In the genomic region with DNA sequence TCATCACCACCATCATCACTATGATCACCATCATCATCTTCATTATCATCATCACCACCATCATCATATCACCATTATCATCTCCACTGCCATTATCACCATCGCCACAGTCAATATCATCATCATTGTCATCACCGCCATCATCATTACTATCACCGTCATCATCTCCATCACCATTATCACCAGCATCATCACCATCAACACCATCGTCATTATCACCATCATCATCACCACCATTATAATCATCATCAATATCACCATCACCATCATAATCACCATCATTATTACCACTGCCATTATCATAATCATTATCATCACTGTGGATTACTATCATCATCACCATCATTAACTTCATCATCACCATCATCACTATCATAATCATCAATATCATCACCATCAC, we compare ENCODE assay signal across 25 cellular contexts. TPM values are rescaled to one million over a fixed set of nuclear protein-coding genes. Genes with fewer than 3 reads are reported as not detected.
DNase-seq lines count a peak whose midpoint lies in the region; ATAC-seq, FAIRE-seq and TF ChIP-seq lines count a peak whose summit lies in the region.
"Had no signal": no experiment of that assay in that cellular context is flagged by ENCODE, and none has a peak within 500 bp of the region (broad histone marks: within the 10 kb centered on the region; RNA-seq: fewer than 3 reads in every experiment).

No MANE protein-coding gene starts in this region.

- H2BK15ac ChIP-seq in H1 (ENCODE audit: low read length) = no peak overlapping the region

- H3K79me2 ChIP-seq in GM12878 (ENCODE audit: control insufficient read depth, insufficient read depth, low read length) (no peaks in the 10 kb centered on the region), H1 (ENCODE audit: control insufficient read depth in 1 of 2, insufficient read depth in 2 of 2, low read length in 2 of 2) (no peaks in the 10 kb centered on the region)

- DNase-seq in HEK293T (ENCODE audit: extremely low spot score) (no peak), GM12878 (ENCODE audit: low read depth, low spot score) (no peak), H1 (ENCODE audit: low read depth in 1 of 2, low spot score in 2 of 2) (no peak), NCI-H2227 treated with DMSO at 0.1 percent for 48 hours (lab: John Stamatoyannopoulos, UW) (no peak), T-helper 9 cell (no peak), NCI-H1092 treated with DMSO at 0.1 percent for 48 hours (lab: John Stamatoyannopoulos, UW) (no peak), spleen (no peak)
- DNase-seq: 8988T; ACHN; BE2C; C1 segment of cervical spinal cord; CD4-positive, alpha-beta memory T cell; CD4-positive, CD25-positive, alpha-beta regulatory T cell; CD8-positive, alpha-beta memory T cell; COR-L47; DMS 273 treated with DMSO at 0.1 percent for 48 hours; DMS153; DMS53; DMS79; DND-41; EL; GDM1 had no signal

- no peak for FAIRE-seq in GM12878 (lab: Jason Lieb, UNC)
- no peak for FAIRE-seq in H1 (lab: Jason Lieb, UNC)
- FAIRE-seq: A204.1 had no signal

- no peak overlapping the region for H2BK20ac ChIP-seq in H1 (ENCODE audit: low read length)

- POLR2A ChIA-PET in HEK293 (lab: Yijun Ruan, JAX) = no interaction called here
- POLR2A ChIA-PET in HEK293T (lab: Yijun Ruan, JAX) = no interaction called here
- POLR2A ChIA-PET in GM12878 (lab: Charles Lee) = no interaction called here
- POLR2A ChIA-PET in H1 (lab: Charles Lee; ENCODE audit: partially characterized antibody) = no interaction called here

- H3K4me3 ChIP-seq in HEK293 (ENCODE audit: low read depth, low read length) = no peak overlapping the region
- no peak overlapping the region for H3K4me3 ChIP-seq in GM12878
- no peak overlapping the region for H3K4me3 ChIP-seq in H1 (ENCODE audit: extremely low read depth in 1 of 4, insufficient read depth in 2 of 4, low read depth in 3 of 4, low read length in 4 of 4)
- no peak overlapping the region for H3K4me3 ChIP-seq in spleen
- H3K4me3 ChIP-seq: BLaER1 had no signal

- RAD21 ChIA-PET in GM12878 (lab: Charles Lee; ENCODE audit: unreplicated experiment) = interaction anchor here (6.7 kb wide), 1 partner anchor 8 kb away, joined by 104 read pairs; no protein-coding TSS in a partner anchor

- H2BK12ac ChIP-seq in H1 (ENCODE audit: low read depth, low read length) = no peak overlapping the region

- ATAC-seq in GM12878 = no peak

- BruUV-seq in GM12878 (replicated peaks; lab: Mats Ljungman, UMichigan) = no TSS peak

- no peak overlapping the region for H4K8ac ChIP-seq in H1 (ENCODE audit: extremely low read depth, insufficient read depth, low read length)

- intact Hi-C loops in GM12878 (cut with micrococcal nuclease; ENCODE audit: unreplicated experiment) (no loop called here), spleen (cut with DNase I; ENCODE audit: low total_unique reads) (no loop called here)

- no peak overlapping the region for H3K14ac ChIP-seq in H1 (ENCODE audit: insufficient read length)

- H2BK5ac ChIP-seq in H1 (ENCODE audit: low read depth, low read length) = no peak overlapping the region

- H3K36me3 ChIP-seq in HEK293 (ENCODE audit: control insufficient read depth in 2 of 2, insufficient read depth in 1 of 2, low read length in 2 of 2) = no peaks in the 10 kb centered on the region
- H3K36me3 ChIP-seq in GM12878 (ENCODE audit: control insufficient read depth in 2 of 2, insufficient read depth in 2 of 2, low read length in 1 of 2) = no peaks in the 10 kb centered on the region
- H3K36me3 ChIP-seq in H1 (ENCODE audit: control insufficient read depth in 2 of 4, insufficient read depth in 4 of 4, low read length in 3 of 4) = no peaks in the 10 kb centered on the region
- no peaks in the 10 kb centered on the region for H3K36me3 ChIP-seq in spleen
- H3K36me3 ChIP-seq: BE2C, BLaER1 had no signal

- SMC1A ChIA-PET in GM12878 (lab: Charles Lee; ENCODE audit: uncharacterized antibody, unreplicated experiment) = interaction anchor here (3.6 kb wide), 1 partner anchor 9 kb away, joined by 120 read pairs; no protein-coding TSS in a partner anchor

- no peak overlapping the region for H2BK120ac ChIP-seq in H1 (replicated peaks; ENCODE audit: low read depth, low read length)

- H3K4me1 ChIP-seq in HEK293 (ENCODE audit: control insufficient read depth, insufficient read depth, low read length) (no peaks in the 10 kb centered on the region), GM12878 (ENCODE audit: control insufficient read depth, insufficient read depth, low read length) (peaks cover 21% of the 10 kb centered on the region), H1 (replicated peaks in 1 of 4; ENCODE audit: control insufficient read depth in 3 of 4, insufficient read depth in 4 of 4, low read length in 3 of 4) (no peaks in the 10 kb centered on the region), spleen (peaks cover 6 to 57% (median 42%) of the 10 kb centered on the region in 6 donors)
- H3K4me1 ChIP-seq: BE2C had no signal

- TF ChIP-seq EP300 in GM12878 (IDR thresholded peaks at IDR 0.05; ENCODE audit: borderline replicate concordance in 1 of 2, control insufficient read depth in 1 of 2, low read depth in 2 of 2, low read length in 2 of 2) = no peak
- TF ChIP-seq EP300 in H1 (IDR thresholded peaks at IDR 0.05; ENCODE audit: borderline replicate concordance in 1 of 2, low read depth in 2 of 2, low read length in 2 of 2) = no peak

- H4K5ac ChIP-seq in H1 (ENCODE audit: insufficient read length, low read depth, low read length) = no peak overlapping the region

- peak overlapping the region; percentile 98 for H3K56ac ChIP-seq in H1 (replicated peaks; ENCODE audit: insufficient read length, low read depth, low read length)

- H3K27ac ChIP-seq in HEK293 (ENCODE audit: extremely low read depth, low read depth, low read length) = no peak overlapping the region
- no peak overlapping the region for H3K27ac ChIP-seq in GM12878 (ENCODE audit: control insufficient read depth, insufficient read depth)
- H3K27ac ChIP-seq in H1 (ENCODE audit: low read depth, low read length) = no peak overlapping the region
- no peak overlapping the region for H3K27ac ChIP-seq in spleen

- no peak overlapping the region for H3K18ac ChIP-seq in H1 (ENCODE audit: extremely low read depth, low read length)

- H3K4me2 ChIP-seq in GM12878 (ENCODE audit: control insufficient read depth, insufficient read depth) (no peak overlapping the region), H1 (ENCODE audit: insufficient read depth in 1 of 2, low read depth in 2 of 2, low read length in 2 of 2) (no peak overlapping the region)

- H3K9ac ChIP-seq in GM12878 (ENCODE audit: control insufficient read depth, insufficient read depth, low read length) = no peak overlapping the region
- H3K9ac ChIP-seq in H1 (replicated peaks in 1 of 4; ENCODE audit: extremely low read depth in 1 of 4, low read depth in 3 of 4, low read length in 3 of 4) = no peak overlapping the region
- H3K9ac ChIP-seq: BLaER1 had no signal

- H3K4ac ChIP-seq in H1 (replicated peaks; ENCODE audit: insufficient read length, low read depth, low read length) = no peak overlapping the region

- H4K91ac ChIP-seq in H1 (replicated peaks; ENCODE audit: insufficient read length, low read length) = no peak overlapping the region

- in situ Hi-C loops in GM12878 (cut with MboI) = no loop called here

- H3K27me3 ChIP-seq in GM12878 (replicated peaks in 1 of 2; ENCODE audit: control insufficient read depth in 2 of 2, insufficient read depth in 2 of 2, low read length in 1 of 2) (no peaks in the 10 kb centered on the region), H1 (replicated peaks in 1 of 4; ENCODE audit: control insufficient read depth in 3 of 4, extremely low read depth in 1 of 4, insufficient read depth in 3 of 4, low read length in 3 of 4) (no peaks in the 10 kb centered on the region), spleen (replicated peaks in 1 of 7) (no peaks in the 10 kb centered on the region)
- H3K27me3 ChIP-seq: BE2C, BLaER1 had no signal

- peaks cover 7% of the 10 kb centered on the region; the same call in 1 of the 2 replicates for H3K23me2 ChIP-seq in H1 (ENCODE audit: low read depth, low read length)

- H3K9me3 ChIP-seq in HEK293 (ENCODE audit: control insufficient read depth, insufficient read depth, low read depth, low read length) (no peaks in the 10 kb centered on the region), GM12878 (replicated peaks; ENCODE audit: control insufficient read depth, insufficient read depth, low read length) (peaks cover 4% of the 10 kb centered on the region; the same call in 1 of the 3 replicates), H1 (ENCODE audit: insufficient read depth in 2 of 2, low read depth in 1 of 2, low read length in 1 of 2) (peaks cover 0 to 7% of the 10 kb centered on the region in 2 experiments; a peak in 2 of 4 replicates), spleen (no peaks in the 10 kb centered on the region)
- H3K9me3 ChIP-seq: BE2C had no signal

- TF ChIP-seq RAD21 in GM12878 (IDR thresholded peaks at IDR 0.05; ENCODE audit: insufficient read depth, low read depth, low read length) (no peak), H1 (IDR thresholded peaks at IDR 0.05 in 1 of 2, conservative IDR thresholded peaks at IDR 0.05 in 1 of 2; ENCODE audit: low read depth in 2 of 2, low read length in 2 of 2) (no peak)

- TF ChIP-seq POLR2A in GM12878 (IDR thresholded peaks at IDR 0.05; ENCODE audit: low read depth, low read length) (no peak), H1 (IDR thresholded peaks at IDR 0.05; ENCODE audit: control extremely low read depth in 1 of 2, low read depth in 2 of 2, low read length in 2 of 2) (no peak), spleen (IDR thresholded peaks at IDR 0.05) (no peak)

- H2AFZ ChIP-seq in GM12878 (ENCODE audit: control insufficient read depth, low read depth, low read length) = no peak overlapping the region
- no peak overlapping the region for H2AFZ ChIP-seq in H1 (ENCODE audit: low read length)

- H2AK5ac ChIP-seq in H1 (ENCODE audit: low read depth, low read length) = no peak overlapping the region

- no peak overlapping the region for H3K23ac ChIP-seq in H1 (ENCODE audit: insufficient read length)

- CTCF ChIA-PET in HEK293 (lab: Yijun Ruan, JAX) = no interaction called here
- CTCF ChIA-PET in HEK293T (lab: Yijun Ruan, JAX) = interaction anchor here (2.2 kb wide), 1 partner anchor 8 kb away, joined by 7 read pairs; no protein-coding TSS in a partner anchor
- CTCF ChIA-PET in GM12878 (lab: Yijun Ruan, JAX) = interaction anchor here (0.6 to 6.0 kb wide), 4 partner anchors 9 to 368 kb away, joined by 3 to 154 read pairs (median 7); no protein-coding TSS in a partner anchor
- CTCF ChIA-PET in H1 (lab: Charles Lee; ENCODE audit: partially characterized antibody) = no interaction called here

- H3K79me1 ChIP-seq in H1 (ENCODE audit: low read depth, low read length) = no peaks in the 10 kb centered on the region

- no peaks in the 10 kb centered on the region for H4K20me1 ChIP-seq in GM12878 (ENCODE audit: control insufficient read depth, insufficient read depth)
- peaks cover 0 to 6% of the 10 kb centered on the region in 2 experiments for H4K20me1 ChIP-seq in H1 (replicated peaks in 1 of 2; ENCODE audit: control insufficient read depth in 1 of 2, insufficient read depth in 2 of 2, low read length in 2 of 2)
- H4K20me1 ChIP-seq: BLaER1 had no signal

- TF ChIP-seq CTCF in HEK293 (tag by site-specific recombination; IDR thresholded peaks at IDR 0.05) (no peak), GM12878 (IDR thresholded peaks at IDR 0.05 in 2 of 3, conservative IDR thresholded peaks at IDR 0.05 in 1 of 3; ENCODE audit: control insufficient read depth in 2 of 3, extremely low read depth in 1 of 3, insufficient read depth in 1 of 3, low read depth in 3 of 3, low read length in 3 of 3) (no peak), H1 (IDR thresholded peaks at IDR 0.05; ENCODE audit: control extremely low read depth in 1 of 3, insufficient read depth in 1 of 3, low read depth in 1 of 3, low read length in 3 of 3) (no peak), spleen (IDR thresholded peaks at IDR 0.05 in 8 of 11, conservative IDR thresholded peaks at IDR 0.05 in 3 of 11) (peak in 1 of 11 experiments; percentile 5)

- WGBS in GM12878 (ENCODE audit: insufficient coverage, insufficient replicate concordance, low lambda C conversion rate, missing lambda C conversion rate) = 72% methylated on average over 4 of the region's 4 CpGs
- 79% methylated on average over 4 of the region's 4 CpGs; no CpG with 5 or more reads in 1 of the 2 experiments for WGBS in H1 (ENCODE audit: extremely low coverage in 1 of 2, insufficient coverage in 1 of 2, insufficient read length in 1 of 2, insufficient replicate concordance in 2 of 2, low coverage in 1 of 2, low lambda C conversion rate in 2 of 2, missing lambda C conversion rate in 1 of 2), 2 experiments
- 77 to 93% (median 88%) methylated on average over 4 of the region's 4 CpGs for WGBS in spleen, 5 donors

RNA-seq across cellular contexts. Expression of a gene that starts 17.3 kb away (rescaled TPM):
- total RNA-seq in GM12878 (2013; cell fraction: nucleolus; rRNA removed) = 56.0 and 60.3 TPM in 2 replicates
- 26.9 and 31.1 TPM in 2 replicates for total RNA-seq in GM12878 (2014; rRNA removed)
- total RNA-seq in GM12878 (2014; rRNA removed; fragmentation: Illumina TruSeq; extraction: Trizol) = 8.8 and 8.9 TPM in 2 replicates
- total RNA-seq in GM12878 (2021) = 32.3 and 37.3 TPM in 2 replicates
- 7.9 TPM for polyA plus RNA-seq in GM12878 (2011; ENCODE audit: low read depth)
- 7.0 and 8.9 TPM in 2 replicates for polyA plus RNA-seq in GM12878 (2011; rRNA removed)
- 15.0 and 21.0 TPM in 2 replicates for polyA plus RNA-seq in GM12878 (2011; cell fraction: cytosol; rRNA removed)
- 37.2 and 41.2 TPM in 2 replicates for polyA plus RNA-seq in GM12878 (2011; cell fraction: nucleus; rRNA removed)
- 17.2 and 18.4 TPM in 2 replicates for polyA plus RNA-seq in GM12878 (2012)
- 1.2 and 6.6 TPM in 2 replicates for polyA plus RNA-seq in GM12878 (2014; fragmentation: Illumina TruSeq; extraction: Trizol)
- under 1 TPM; 0.31 to 0.57 TPM for polyA plus RNA-seq in GM12878 (2014; fragmentation: Nextera tagmentation; extraction: Ambion mirVana)
- 23.3 and 27.6 TPM in 2 replicates for polyA plus RNA-seq in GM12878 (2014; rRNA removed)
- 10 to 100 TPM; 17.9 to 19.9 TPM for polyA plus RNA-seq in GM12878 (2016; fragmentation: Nextera tagmentation; extraction: Ambion mirVana)
- polyA minus RNA-seq in GM12878 (2011; rRNA and poly(A)+ RNA removed) = 8.9 and 22.5 TPM in 2 replicates
- 16.8 and 20.8 TPM in 2 replicates for polyA minus RNA-seq in GM12878 (2011; cell fraction: cytosol; rRNA and poly(A)+ RNA removed)
- 13.7 and 21.9 TPM in 2 replicates for polyA minus RNA-seq in GM12878 (2011; cell fraction: nucleus; rRNA and poly(A)+ RNA removed)
- total RNA-seq in H1 (2021; fragmentation: NEBNext Ultra II Directional; extraction: Animal tissue kit (Norgen Biotek cat#: 25700)) = 35.9 and 36.8 TPM in 2 replicates
- 12.2 and 17.4 TPM in 2 replicates for polyA plus RNA-seq in H1 (2011; rRNA removed)
- polyA plus RNA-seq in H1 (2011; cell fraction: cytosol; rRNA removed) = 17.4 TPM
- 25.3 TPM for polyA plus RNA-seq in H1 (2011; cell fraction: nucleus; rRNA removed)
- polyA plus RNA-seq in H1 (2012, experiment 1 of 2) = 20.2 to 26.9 TPM (median 23.4 TPM) in 4 replicates
- polyA plus RNA-seq in H1 (2012, experiment 2 of 2) = 17.9 TPM
- polyA plus RNA-seq in H1 (2013, experiment 1 of 2) = 17.7 TPM
- polyA plus RNA-seq in H1 (2013, experiment 2 of 2) = 17.2 TPM
- 8.3 and 9.1 TPM in 2 replicates for polyA minus RNA-seq in H1 (2011; rRNA and poly(A)+ RNA removed)
- 20.8 TPM for polyA minus RNA-seq in H1 (2011; cell fraction: cytosol; rRNA and poly(A)+ RNA removed)
- polyA minus RNA-seq in H1 (2011; cell fraction: nucleus; rRNA and poly(A)+ RNA removed) = 15.8 TPM
- 10 to 100 TPM; 60.2 to 79.8 (median 71.1) TPM for total RNA-seq in spleen
- 10 to 100 TPM; 24.3 to 56.9 (median 38.1) TPM for polyA plus RNA-seq in spleen

RNA-seq across cellular contexts. Expression of a gene that starts 37.2 kb away (rescaled TPM):
- 603 and 662 TPM in 2 replicates for total RNA-seq in GM12878 (2013; cell fraction: nucleolus; rRNA removed)
- total RNA-seq in GM12878 (2014; rRNA removed) = 21.1 and 24.1 TPM in 2 replicates
- total RNA-seq in GM12878 (2014; rRNA removed; fragmentation: Illumina TruSeq; extraction: Trizol) = 14.0 and 14.8 TPM in 2 replicates
- 34.5 and 34.6 TPM in 2 replicates for total RNA-seq in GM12878 (2021)
- 15.2 TPM for polyA plus RNA-seq in GM12878 (2011; ENCODE audit: low read depth)
- polyA plus RNA-seq in GM12878 (2011; rRNA removed) = 17.8 and 34.9 TPM in 2 replicates
- polyA plus RNA-seq in GM12878 (2011; cell fraction: cytosol; rRNA removed) = 25.6 and 39.1 TPM in 2 replicates
- polyA plus RNA-seq in GM12878 (2011; cell fraction: nucleus; rRNA removed) = 69.7 and 70.7 TPM in 2 replicates
- 19.3 and 20.0 TPM in 2 replicates for polyA plus RNA-seq in GM12878 (2012)
- polyA plus RNA-seq in GM12878 (2014; fragmentation: Illumina TruSeq; extraction: Trizol) = 8.3 and 11.2 TPM in 2 replicates
- 1 to 10 TPM; 4.2 to 8.0 TPM for polyA plus RNA-seq in GM12878 (2014; fragmentation: Nextera tagmentation; extraction: Ambion mirVana)
- polyA plus RNA-seq in GM12878 (2014; rRNA removed) = 19.9 and 20.4 TPM in 2 replicates
- 10 to 100 TPM in 1 of 2 experiments, 1 to 10 TPM in 1; 9.9 to 12.4 TPM for polyA plus RNA-seq in GM12878 (2016; fragmentation: Nextera tagmentation; extraction: Ambion mirVana)
- polyA minus RNA-seq in GM12878 (2011; rRNA and poly(A)+ RNA removed) = 328 and 339 TPM in 2 replicates
- 69.8 and 74.7 TPM in 2 replicates for polyA minus RNA-seq in GM12878 (2011; cell fraction: cytosol; rRNA and poly(A)+ RNA removed)
- 131 and 160 TPM in 2 replicates for polyA minus RNA-seq in GM12878 (2011; cell fraction: nucleus; rRNA and poly(A)+ RNA removed)
- 48.7 and 51.0 TPM in 2 replicates for total RNA-seq in H1 (2021; fragmentation: NEBNext Ultra II Directional; extraction: Animal tissue kit (Norgen Biotek cat#: 25700))
- 13.1 and 23.0 TPM in 2 replicates for polyA plus RNA-seq in H1 (2011; rRNA removed)
- 14.0 TPM for polyA plus RNA-seq in H1 (2011; cell fraction: cytosol; rRNA removed)
- 67.6 TPM for polyA plus RNA-seq in H1 (2011; cell fraction: nucleus; rRNA removed)
- polyA plus RNA-seq in H1 (2012, experiment 1 of 2) = 19.9 to 25.1 TPM (median 21.9 TPM) in 4 replicates
- polyA plus RNA-seq in H1 (2012, experiment 2 of 2) = 2.9 TPM
- polyA plus RNA-seq in H1 (2013, experiment 1 of 2) = 21.5 TPM
- polyA plus RNA-seq in H1 (2013, experiment 2 of 2) = 20.9 TPM
- polyA minus RNA-seq in H1 (2011; rRNA and poly(A)+ RNA removed) = 137 and 179 TPM in 2 replicates
- 53.8 TPM for polyA minus RNA-seq in H1 (2011; cell fraction: cytosol; rRNA and poly(A)+ RNA removed)
- 71.7 TPM for polyA minus RNA-seq in H1 (2011; cell fraction: nucleus; rRNA and poly(A)+ RNA removed)
- total RNA-seq in spleen = 100 to 1,000 TPM; 202 to 467 (median 368) TPM
- polyA plus RNA-seq in spleen = 10 to 100 TPM in 2 of 3 donors, 1 to 10 TPM in 1; 7.6 to 21.5 (median 20.7) TPM
- polyA plus RNA-seq: CD8-positive, alpha-beta memory T cell had no signal

Comparison
In these comparisons a context has a peak if more than half of its experiments do, and no peak if none do; other contexts are left out.
1. CTCF ChIA-PET loops: an anchor here in HEK293T (2.2 kb wide) and GM12878 (0.6 to 6.0 kb wide); none called in HEK293 and H1.